ENCODE assay signal across 1 cellular context in genomic region chr17:36094746-36095145, GRCh38.
TF ChIP-seq lines count a peak whose summit lies in the region.

No MANE protein-coding gene starts in this region.

TF ChIP-seq in H1, 55 proteins besides CTCF, POLR2A, EP300 and RAD21:
- TF ChIP-seq POLR2AphosphoS5 (IDR thresholded peaks at IDR 0.05; ENCODE audit: low read depth, low read length), result no peak
- no peak for TF ChIP-seq TAF7 (optimal IDR thresholded peaks at IDR 0.05; ENCODE audit: borderline replicate concordance, low read depth, low read length)
- TF ChIP-seq TCF12 (IDR thresholded peaks at IDR 0.05; ENCODE audit: low read depth, low read length), result no peak
- TF ChIP-seq POU5F1 (IDR thresholded peaks at IDR 0.05; ENCODE audit: low read depth, low read length), result no peak
- TF ChIP-seq SIN3A (conservative IDR thresholded peaks at IDR 0.05 in 1 of 2, IDR thresholded peaks at IDR 0.05 in 1 of 2; ENCODE audit: low read depth in 1 of 2, low read length in 2 of 2), result no peak
- TF ChIP-seq NRF1 (IDR thresholded peaks at IDR 0.05; ENCODE audit: low read depth, low read length), result no peak
- no peak for TF ChIP-seq ZNF274 (IDR thresholded peaks at IDR 0.05; ENCODE audit: borderline replicate concordance, extremely low read depth, low read length)
- no peak for TF ChIP-seq SRF (IDR thresholded peaks at IDR 0.05; ENCODE audit: low read depth, low read length)
- no peak for TF ChIP-seq SIRT6 (IDR thresholded peaks at IDR 0.05; ENCODE audit: low read length)
- TF ChIP-seq TAF1 (IDR thresholded peaks at IDR 0.05; ENCODE audit: low read depth, low read length), result no peak
- no peak for TF ChIP-seq KDM5A (IDR thresholded peaks at IDR 0.05; ENCODE audit: low read length)
- no peak for TF ChIP-seq CHD2 (IDR thresholded peaks at IDR 0.05; ENCODE audit: low read length)
- no peak for TF ChIP-seq HDAC6 (IDR thresholded peaks at IDR 0.05; ENCODE audit: low read depth, low read length)
- TF ChIP-seq GABPA (IDR thresholded peaks at IDR 0.05; ENCODE audit: borderline replicate concordance, insufficient read depth, low read length), result no peak
- no peak for TF ChIP-seq CTBP2 (IDR thresholded peaks at IDR 0.05; ENCODE audit: borderline replicate concordance, insufficient read depth, insufficient read length, low read length)
- TF ChIP-seq RNF2 (IDR thresholded peaks at IDR 0.05; ENCODE audit: borderline replicate concordance, low read depth, low read length, missing control alignments, poor library complexity, severe bottlenecking), result no peak
- TF ChIP-seq EGR1 (IDR thresholded peaks at IDR 0.05; ENCODE audit: borderline replicate concordance, low read depth, low read length), result no peak
